Comparison of ENCODE assay signal across 33 cellular contexts in the genomic region with DNA sequence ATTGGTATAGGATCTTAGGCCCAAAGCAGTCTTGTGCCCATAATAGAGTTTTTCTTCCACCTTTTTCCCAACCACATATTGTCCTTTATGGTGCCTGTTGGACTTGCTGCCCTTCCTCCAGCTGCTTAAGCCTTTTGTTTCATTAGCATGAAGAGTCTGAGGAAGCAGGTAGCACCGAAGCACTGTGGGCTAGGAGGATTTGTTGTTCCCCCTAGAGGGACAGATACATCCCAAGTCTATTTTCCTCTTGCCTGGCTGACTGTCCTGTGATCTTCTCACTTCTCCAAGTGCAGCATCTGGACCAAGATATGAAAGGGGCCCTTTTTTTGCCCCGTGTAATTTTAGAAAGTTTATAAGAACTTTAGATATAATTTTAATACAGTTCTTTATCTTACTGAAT. TPM values are rescaled to one million over a fixed set of nuclear protein-coding genes. Genes with fewer than 3 reads are reported as not detected.
"Had no signal": no experiment of that assay in that cellular context is flagged by ENCODE, and none has a peak within 500 bp of the region (broad histone marks: within the 10 kb centered on the region; RNA-seq: fewer than 3 reads in every experiment).

No MANE protein-coding gene starts in this region.

- H3K36me3 ChIP-seq: breast epithelium, cardiac muscle cell, colonic mucosa, esophagus muscularis mucosa, gastrocnemius medialis, WERI-Rb-1 had no signal

- H3K4me1 Mint-ChIP-seq: activated CD4-positive, alpha-beta T cell treated with anti-CD3 and anti-CD28 coated beads for 36 hours; activated CD4-positive, alpha-beta T cell treated with anti-CD3 and anti-CD28 coated beads, Interleukin-2, amount 10 ng/mL, durations not matched to agents 24 days and 14 days; activated naive CD4-positive, alpha-beta T cell treated with anti-CD3 and anti-CD28 coated beads, Interleukin-2, amount 10 ng/mL, durations not matched to agents 7 days and 5 days; activated naive CD8-positive, alpha-beta T cell treated with anti-CD3 and anti-CD28 coated beads, Interleukin-2, amount 10 ng/mL, durations not matched to agents 7 days and 5 days; brain; T-helper 17 cell had no signal

- H3K4me1 ChIP-seq: ascending aorta, breast epithelium, colonic mucosa, esophagus muscularis mucosa, foreskin keratinocyte had no signal

- H3K27me3 ChIP-seq: ascending aorta, breast epithelium, cardiac muscle cell, colonic mucosa, esophagus muscularis mucosa, foreskin keratinocyte, gastrocnemius medialis had no signal

- H3K9me3 ChIP-seq: colonic mucosa had no signal

- H3K27ac Mint-ChIP-seq: activated CD4-positive, alpha-beta memory T cell treated with anti-CD3 and anti-CD28 coated beads for 36 hours; activated CD4-positive, alpha-beta T cell treated with anti-CD3 and anti-CD28 coated beads for 36 hours; activated CD4-positive, alpha-beta T cell treated with anti-CD3 and anti-CD28 coated beads, Interleukin-2, amount 10 ng/mL, durations not matched to agents 24 days and 14 days; activated naive CD4-positive, alpha-beta T cell treated with anti-CD3 and anti-CD28 coated beads, Interleukin-2, amount 10 ng/mL, durations not matched to agents 7 days and 5 days; activated naive CD4-positive, alpha-beta T cell treated with anti-CD3 and anti-CD28 coated beads, Interleukin-2, amount 50 U/mL, for 72 hours; activated naive CD8-positive, alpha-beta T cell treated with anti-CD3 and anti-CD28 coated beads, Interleukin-2, amount 10 ng/mL, durations not matched to agents 7 days and 5 days; activated T-cell treated with anti-CD3 and anti-CD28 coated beads, Interleukin-2, amount 50 U/mL, for 24 hours; activated T-cell treated with anti-CD3 and anti-CD28 coated beads, Interleukin-2, amount 50 U/mL, for 72 hours; brain; T-helper 17 cell; T-helper 2 cell treated with Interferon-gamma antibody and Interleukin-4, amounts not matched to agents 5 μg/mL and 100 μg/mL, for 36 hours had no signal

- H3K4me3 Mint-ChIP-seq: activated CD4-positive, alpha-beta memory T cell treated with anti-CD3 and anti-CD28 coated beads for 36 hours; activated CD4-positive, alpha-beta T cell treated with anti-CD3 and anti-CD28 coated beads for 36 hours; activated CD4-positive, alpha-beta T cell treated with anti-CD3 and anti-CD28 coated beads, Interleukin-2, amount 10 ng/mL, durations not matched to agents 24 days and 14 days; activated naive CD4-positive, alpha-beta T cell treated with anti-CD3 and anti-CD28 coated beads, Interleukin-2, amount 10 ng/mL, durations not matched to agents 7 days and 5 days; activated naive CD8-positive, alpha-beta T cell treated with anti-CD3 and anti-CD28 coated beads, Interleukin-2, amount 10 ng/mL, durations not matched to agents 7 days and 5 days; activated T-cell treated with anti-CD3 and anti-CD28 coated beads, Interleukin-2, amount 50 U/mL, for 24 hours; activated T-cell treated with anti-CD3 and anti-CD28 coated beads, Interleukin-2, amount 50 U/mL, for 72 hours; brain; T-helper 17 cell; T-helper 2 cell treated with Interferon-gamma antibody and Interleukin-4, amounts not matched to agents 5 μg/mL and 100 μg/mL, for 36 hours had no signal

- ATAC-seq: activated CD4-positive, alpha-beta T cell treated with anti-CD3 and anti-CD28 coated beads for 36 hours; activated naive CD4-positive, alpha-beta T cell treated with anti-CD3 and anti-CD28 coated beads, Interleukin-2, amount 50 U/mL, for 72 hours; activated T-cell treated with anti-CD3 and anti-CD28 coated beads, Interleukin-2, amount 50 U/mL, for 72 hours; foreskin keratinocyte; gastrocnemius medialis; T-helper 17 cell had no signal

- H3K27me3 Mint-ChIP-seq: activated CD4-positive, alpha-beta memory T cell treated with anti-CD3 and anti-CD28 coated beads for 36 hours; activated CD4-positive, alpha-beta T cell treated with anti-CD3 and anti-CD28 coated beads for 36 hours; activated CD4-positive, alpha-beta T cell treated with anti-CD3 and anti-CD28 coated beads, Interleukin-2, amount 10 ng/mL, durations not matched to agents 24 days and 14 days; activated naive CD4-positive, alpha-beta T cell treated with anti-CD3 and anti-CD28 coated beads, Interleukin-2, amount 10 ng/mL, durations not matched to agents 7 days and 5 days; activated naive CD8-positive, alpha-beta T cell treated with anti-CD3 and anti-CD28 coated beads, Interleukin-2, amount 10 ng/mL, durations not matched to agents 7 days and 5 days; activated T-cell treated with anti-CD3 and anti-CD28 coated beads, Interleukin-2, amount 50 U/mL, for 24 hours; brain; T-helper 17 cell had no signal

- DNase-seq: activated CD4-positive, alpha-beta memory T cell treated with anti-CD3 and anti-CD28 coated beads for 36 hours; activated CD4-positive, alpha-beta T cell treated with anti-CD3 and anti-CD28 coated beads for 36 hours; activated CD4-positive, alpha-beta T cell treated with anti-CD3 and anti-CD28 coated beads, Interleukin-2, amount 10 ng/mL, durations not matched to agents 24 days and 14 days; activated CD4-positive, CD25-positive, alpha-beta regulatory T cell; activated CD4-positive, CD25-positive, alpha-beta regulatory T cell treated with anti-CD3 and anti-CD28 coated beads, Interleukin-2, amount 50 U/mL, for 72 hours; activated CD8-positive, alpha-beta memory T cell treated with anti-CD3 and anti-CD28 coated beads, Interleukin-2, amount 50 U/mL, for 48 hours; activated gamma-delta T cell; activated naive CD4-positive, alpha-beta T cell; activated naive CD4-positive, alpha-beta T cell treated with anti-CD3 and anti-CD28 coated beads, Interleukin-2, amount 10 ng/mL, durations not matched to agents 7 days and 5 days; activated naive CD8-positive, alpha-beta T cell treated with anti-CD3 and anti-CD28 coated beads, Interleukin-2, amount 10 ng/mL, durations not matched to agents 7 days and 5 days; activated T-cell treated with anti-CD3 and anti-CD28 coated beads for 4 hours; activated T-cell treated with anti-CD3 and anti-CD28 coated beads, Interleukin-2, amount 50 U/mL, for 24 hours; activated T-cell treated with anti-CD3 and anti-CD28 coated beads, Interleukin-2, amount 50 U/mL, for 72 hours; central memory CD4-positive, alpha-beta T cell; cerebellar nuclear complex; colonic mucosa; effector memory CD4-positive, alpha-beta T cell; erythroblast; foreskin keratinocyte; gastrocnemius medialis; T-helper 1 cell; T-helper 17 cell; T1000; WERI-Rb-1 had no signal

- H3K4me3 ChIP-seq: ascending aorta, breast epithelium, cardiac muscle cell, colonic mucosa, esophagus muscularis mucosa, gastrocnemius medialis had no signal

- H3K27ac ChIP-seq: ascending aorta, breast epithelium, cardiac muscle cell, colonic mucosa, esophagus muscularis mucosa, foreskin keratinocyte, gastrocnemius medialis, WERI-Rb-1 had no signal

RNA-seq across cellular contexts. Expression of gene COL10A1, which starts 50.7 kb away (rescaled TPM):
- total RNA-seq: activated CD4-positive, alpha-beta memory T cell treated with anti-CD3 and anti-CD28 coated beads for 36 hours; activated CD4-positive, alpha-beta T cell treated with anti-CD3 and anti-CD28 coated beads for 36 hours; activated CD4-positive, alpha-beta T cell treated with anti-CD3 and anti-CD28 coated beads, Interleukin-2, amount 10 ng/mL, durations not matched to agents 24 days and 14 days; activated naive CD4-positive, alpha-beta T cell treated with anti-CD3 and anti-CD28 coated beads, Interleukin-2, amount 50 U/mL, for 72 hours; activated naive CD8-positive, alpha-beta T cell treated with anti-CD3 and anti-CD28 coated beads, Interleukin-2, amount 10 ng/mL, durations not matched to agents 7 days and 5 days; activated T-cell treated with anti-CD3 and anti-CD28 coated beads, Interleukin-2, amount 50 U/mL, for 72 hours; ascending aorta; cardiac muscle cell; colonic mucosa; dermis microvascular lymphatic vessel endothelial cell; esophagus muscularis mucosa; foreskin keratinocyte; gastrocnemius medialis; glomerular endothelial cell had no signal
- polyA plus RNA-seq: foreskin keratinocyte had no signal
